23 cellular contexts compared by ENCODE assay signal in the genomic region with DNA sequence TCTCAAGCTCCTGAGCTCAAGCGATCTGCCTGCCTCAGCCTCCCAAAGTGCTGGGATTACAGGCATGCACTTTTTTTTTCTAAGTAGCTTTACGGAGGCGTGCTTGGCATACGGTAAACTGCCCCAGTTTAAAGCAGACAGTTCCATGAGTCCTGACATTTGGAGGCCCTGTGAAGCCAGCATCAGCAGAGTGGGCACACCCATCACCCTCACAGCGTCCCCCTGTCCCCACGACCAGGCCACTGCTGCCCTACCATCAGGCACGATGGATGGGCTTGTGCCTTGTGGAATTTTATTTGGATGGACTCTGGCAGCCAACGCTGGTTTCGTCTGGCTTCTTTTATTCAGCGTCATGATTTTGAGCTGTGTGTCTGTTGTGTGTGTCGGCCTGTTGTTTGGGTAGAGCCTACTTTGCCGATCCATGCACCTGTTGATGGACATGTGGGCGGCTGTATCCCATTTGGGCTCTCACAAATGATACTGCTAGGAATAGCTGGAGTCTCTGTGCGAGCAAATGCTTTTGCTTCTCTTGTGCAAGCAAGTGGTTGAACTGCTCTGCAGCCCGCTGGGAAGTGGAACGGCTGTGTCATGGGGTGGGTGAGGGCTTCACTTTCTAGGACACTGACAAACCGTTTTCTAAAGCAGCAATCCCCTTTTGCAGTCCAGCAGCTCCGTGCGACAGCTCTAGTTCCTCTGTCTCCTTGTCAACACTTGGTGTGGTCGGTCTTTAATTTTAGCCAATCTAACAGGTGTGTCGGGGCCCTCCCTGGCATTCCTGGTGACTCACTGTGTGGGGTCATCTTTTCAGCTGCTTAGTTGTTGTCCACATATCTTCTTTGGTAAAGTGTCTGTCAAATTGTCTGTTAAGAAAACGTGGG. TPM values are rescaled to one million over a fixed set of nuclear protein-coding genes. Genes with fewer than 3 reads are reported as not detected.
DNase-seq lines count a peak whose midpoint lies in the region; ATAC-seq, FAIRE-seq and TF ChIP-seq lines count a peak whose summit lies in the region.
"Had no signal": no experiment of that assay in that cellular context is flagged by ENCODE, and none has a peak within 500 bp of the region (broad histone marks: within the 10 kb centered on the region; RNA-seq: fewer than 3 reads in every experiment).

No MANE protein-coding gene starts in this region.

- WGBS in A549 (ENCODE audit: missing lambda C conversion rate): 48% methylated on average over 22 of the region's 22 CpGs

- H3K4me1 Mint-ChIP-seq in neural crest cell: no peaks in the 10 kb centered on the region
- peaks cover 48% of the 10 kb centered on the region for H3K4me1 Mint-ChIP-seq in activated naive CD8-positive, alpha-beta T cell treated with anti-CD3 and anti-CD28 coated beads for 36 hours

- no peak overlapping the region for H3K4me3 ChIP-seq in A549
- H3K4me3 ChIP-seq: gastroesophageal sphincter, lung, MG63, PC-9, SK-N-MC had no signal

- no peak for FAIRE-seq in A549 (lab: Jason Lieb, UNC)

- no peak for TF ChIP-seq CTCF in A549 (IDR thresholded peaks at IDR 0.05)
- no peak for TF ChIP-seq CTCF in neural crest cell (conservative IDR thresholded peaks at IDR 0.05)

- POLR2A ChIA-PET in A549 (lab: Yijun Ruan, JAX): no interaction called here

- H3K27ac Mint-ChIP-seq in neural crest cell (ENCODE audit: unreplicated experiment): peak overlapping the region; percentile 4
- no peak overlapping the region for H3K27ac Mint-ChIP-seq in activated naive CD8-positive, alpha-beta T cell treated with anti-CD3 and anti-CD28 coated beads for 36 hours

- TF ChIP-seq RAD21 in A549 (conservative IDR thresholded peaks at IDR 0.05 in 1 of 2, IDR thresholded peaks at IDR 0.05 in 1 of 2): no peak

- no peaks in the 10 kb centered on the region for H3K9me3 ChIP-seq in A549
- H3K9me3 ChIP-seq: gastroesophageal sphincter, MG63 had no signal

- no peak for DNase-seq in A549 (ENCODE audit: low read depth in 1 of 2, low spot score in 1 of 2)
- DNase-seq in CD1c-positive myeloid dendritic cell (ENCODE audit: extremely low spot score): peak; percentile 16
- peak; percentile 42 for DNase-seq in activated CD8-positive, alpha-beta memory T cell treated with anti-CD3 and anti-CD28 coated beads, Interleukin-2, amount 50 U/mL, for 48 hours
- no peak for DNase-seq in neural crest cell (ENCODE audit: low read depth, low spot score)
- no peak for DNase-seq in NCI-H2196 treated with DMSO at 0.1 percent for 48 hours (lab: John Stamatoyannopoulos, UW; ENCODE audit: unreplicated experiment)
- no peak for DNase-seq in activated naive CD8-positive, alpha-beta T cell treated with anti-CD3 and anti-CD28 coated beads for 36 hours
- DNase-seq: activated gamma-delta T cell; AML-193; DMS153; MG63; NCI-H2081 treated with DMSO at 0.1 percent for 48 hours; NCI-H526; PC-9; right cardiac atrium; stimulated activated CD4-positive, alpha-beta T cell treated with anti-CD3 and anti-CD28 coated beads, Interleukin-2, amount 100 ng/mL, for 24 hours had no signal

- no peak overlapping the region for H3K4me2 ChIP-seq in A549
- H3K4me2 ChIP-seq: PC-9 had no signal

- ATAC-seq in A549 (no peak), HG03457 (IDR thresholded peaks at IDR 0.05; ENCODE audit: unreplicated experiment) (no peak), GM21717 (IDR thresholded peaks at IDR 0.05; ENCODE audit: unreplicated experiment) (no peak)
- ATAC-seq: gastroesophageal sphincter, HCT116, right cardiac atrium had no signal

- no peak for TF ChIP-seq EP300 in A549 (IDR thresholded peaks at IDR 0.05)

- no peak overlapping the region for H3K4me3 Mint-ChIP-seq in neural crest cell
- H3K4me3 Mint-ChIP-seq in activated naive CD8-positive, alpha-beta T cell treated with anti-CD3 and anti-CD28 coated beads for 36 hours: no peak overlapping the region

- TF ChIP-seq POLR2A in A549 (IDR thresholded peaks at IDR 0.05; ENCODE audit: low read length): no peak

- H3K36me3 Mint-ChIP-seq in neural crest cell (ENCODE audit: low read depth): no peaks in the 10 kb centered on the region
- H3K36me3 Mint-ChIP-seq in activated naive CD8-positive, alpha-beta T cell treated with anti-CD3 and anti-CD28 coated beads for 36 hours: no peaks in the 10 kb centered on the region

- peaks cover 3% of the 10 kb centered on the region for H3K9me3 Mint-ChIP-seq in neural crest cell
- H3K9me3 Mint-ChIP-seq in activated naive CD8-positive, alpha-beta T cell treated with anti-CD3 and anti-CD28 coated beads for 36 hours: no peaks in the 10 kb centered on the region

- CTCF ChIA-PET in A549 (lab: Yijun Ruan, JAX): interaction anchor here (0.6 to 1.9 kb wide), 4 partner anchors 33 to 164 kb away, joined by 3 to 7 read pairs (median 3); no protein-coding TSS in a partner anchor

- no peak overlapping the region for H3K27ac ChIP-seq in A549
- H3K27ac ChIP-seq: epithelial cell of prostate, gastroesophageal sphincter, PC-9, SK-N-MC had no signal

- no peaks in the 10 kb centered on the region for H3K4me1 ChIP-seq in A549
- H3K4me1 ChIP-seq: gastroesophageal sphincter had no signal

- H3K27me3 Mint-ChIP-seq in neural crest cell (ENCODE audit: low read depth): peaks cover 21% of the 10 kb centered on the region
- H3K27me3 Mint-ChIP-seq in activated naive CD8-positive, alpha-beta T cell treated with anti-CD3 and anti-CD28 coated beads for 36 hours: no peaks in the 10 kb centered on the region

TF ChIP-seq in A549, 52 proteins besides CTCF, POLR2A, EP300 and RAD21:
- no peak for TF ChIP-seq EHMT2 (IDR thresholded peaks at IDR 0.05; ENCODE audit: low read depth)
- TF ChIP-seq ZFP36 (IDR thresholded peaks at IDR 0.05; ENCODE audit: borderline replicate concordance, partially characterized antibody): peak; percentile 37

RNA-seq across cellular contexts. Expression of a gene that starts 23.8 kb away (rescaled TPM):
- polyA plus RNA-seq in A549 (2011; rRNA removed) (0.17 and 0.26 TPM in 2 replicates), A549 (2017; fragmentation: RNase III; extraction: RNeasy Plus Mini Kit Qiagen cat#74134 plus additional on column Dnase treatment) (0.12 to 0.14 TPM (median 0.13 TPM) in 3 replicates)
- 0.05 and 0.14 TPM in 2 replicates for polyA plus RNA-seq in A549 (2012; cell fraction: cytosol; rRNA removed)
- 0.09 and 0.49 TPM in 2 replicates for polyA plus RNA-seq in A549 (2012; cell fraction: nucleus; rRNA removed)
- 0.15 TPM in 1 of 2 replicates, not detected in the other for polyA minus RNA-seq in A549 (2011; rRNA and poly(A)+ RNA removed)
- total RNA-seq in neural crest cell: 0.86 and 0.91 TPM in 2 replicates
- total RNA-seq in activated naive CD8-positive, alpha-beta T cell treated with anti-CD3 and anti-CD28 coated beads for 36 hours: 1 to 10 TPM; 6.7 to 9.6 TPM
- total RNA-seq: PC-9 had no signal
- polyA plus RNA-seq: neural cell had no signal

RNA-seq across cellular contexts. Expression of a gene that starts 24.3 kb away (rescaled TPM):
- not detected in 2 replicates for polyA plus RNA-seq in A549 (2011; rRNA removed)
- not detected in 2 replicates for polyA plus RNA-seq in A549 (2012; cell fraction: cytosol; rRNA removed)
- 0.01 TPM in 1 of 2 replicates, not detected in the other for polyA plus RNA-seq in A549 (2012; cell fraction: nucleus; rRNA removed)
- not detected in 3 replicates for polyA plus RNA-seq in A549 (2017; fragmentation: RNase III; extraction: RNeasy Plus Mini Kit Qiagen cat#74134 plus additional on column Dnase treatment)
- not detected in 2 replicates for polyA minus RNA-seq in A549 (2011; rRNA and poly(A)+ RNA removed)
- 0.09 TPM in 2 replicates for total RNA-seq in neural crest cell
- total RNA-seq in activated naive CD8-positive, alpha-beta T cell treated with anti-CD3 and anti-CD28 coated beads for 36 hours: not detected
- total RNA-seq: gastroesophageal sphincter, PC-9, right cardiac atrium had no signal
- polyA plus RNA-seq: neural cell had no signal

Comparison
In these comparisons a context has a peak if more than half of its experiments do, and no peak if none do; other contexts are left out.
1. DNase-seq: peak in CD1c-positive myeloid dendritic cell (single experiment) and activated CD8-positive, alpha-beta memory T cell treated with anti-CD3 and anti-CD28 coated beads, Interleukin-2, amount 50 U/mL, for 48 hours (single experiment); none in A549 (0 of 2), neural crest cell (single experiment), NCI-H2196 treated with DMSO at 0.1 percent for 48 hours (single experiment) and activated naive CD8-positive, alpha-beta T cell treated with anti-CD3 and anti-CD28 coated beads for 36 hours (single experiment).